8 cellular contexts compared by ENCODE assay signal in genomic region chr20:38748097-38748862, GRCh38. TPM values are rescaled to one million over a fixed set of nuclear protein-coding genes. Genes with fewer than 3 reads are reported as not detected.
DNase-seq lines count a peak whose midpoint lies in the region; ATAC-seq and TF ChIP-seq lines count a peak whose summit lies in the region.

Gene ACTR5, plus strand, starts transcription at chr20:38748460. Its CDS starts 19 bp downstream, at chr20:38748479.

- peaks cover 12% of the 10 kb centered on the region for H3K36me3 ChIP-seq in CD4-positive, alpha-beta memory T cell (ENCODE audit: insufficient read depth, low read length)

- peaks cover 14 to 23% (median 19%) of the 10 kb centered on the region in 4 donors for H3K4me1 Mint-ChIP-seq in CD4-positive, alpha-beta memory T cell
- peaks cover 26% of the 10 kb centered on the region for H3K4me1 Mint-ChIP-seq in activated CD4-positive, alpha-beta memory T cell treated with anti-CD3 and anti-CD28 coated beads for 36 hours (ENCODE audit: low read depth)

- peak within 1 kb of the TSS; percentile 71 to 92 for H3K4me3 ChIP-seq in CD4-positive, alpha-beta memory T cell (ENCODE audit: low read length in 2 of 2)
- peak within 1 kb of the TSS; percentile 85 for H3K4me3 ChIP-seq in lower leg skin (ENCODE audit: low read depth, poor library complexity, severe bottlenecking)

- DNase-seq in CD4-positive, alpha-beta memory T cell: peak; percentile 96 to 100 (median 97)
- DNase-seq in HK-2 (ENCODE audit: unreplicated experiment): peak; percentile 98
- DNase-seq in NCI-H82 (lab: John Stamatoyannopoulos, UW): peak; percentile 96
- peak; percentile 97 for DNase-seq in activated CD4-positive, alpha-beta memory T cell treated with anti-CD3 and anti-CD28 coated beads for 36 hours
- DNase-seq in dermis microvascular lymphatic vessel endothelial cell (ENCODE audit: low read depth in 2 of 2): peak; percentile 67 to 89
- DNase-seq in lower leg skin (ENCODE audit: low spot score in 2 of 2): peak; percentile 88 to 99
- DNase-seq in stimulated activated CD4-positive, alpha-beta T cell treated with anti-CD3 and anti-CD28 coated beads, Interleukin-4, amount 100 ng/mL, for 24 hours: peak; percentile 97

- H3K4me3 Mint-ChIP-seq in CD4-positive, alpha-beta memory T cell: peak within 1 kb of the TSS; percentile 97 to 99 (median 98)
- H3K4me3 Mint-ChIP-seq in activated CD4-positive, alpha-beta memory T cell treated with anti-CD3 and anti-CD28 coated beads for 36 hours: peak within 1 kb of the TSS; percentile 91

- H3K9me3 Mint-ChIP-seq in CD4-positive, alpha-beta memory T cell: no peaks in the 10 kb centered on the region
- no peaks in the 10 kb centered on the region for H3K9me3 Mint-ChIP-seq in activated CD4-positive, alpha-beta memory T cell treated with anti-CD3 and anti-CD28 coated beads for 36 hours

- H3K9me3 ChIP-seq in CD4-positive, alpha-beta memory T cell (ENCODE audit: control insufficient read depth in 1 of 2, low read length in 2 of 2): no peaks in the 10 kb centered on the region

- no peaks in the 10 kb centered on the region for H3K27me3 ChIP-seq in CD4-positive, alpha-beta memory T cell (ENCODE audit: insufficient read depth, low read length)

- POLR2A ChIA-PET in CD4-positive, alpha-beta memory T cell (lab: Charles Lee; ENCODE audit: partially characterized antibody): interaction anchor here (0.5 to 2.7 kb wide), 11 partner anchors 9 to 214 kb away, joined by 3 to 24 read pairs (median 4); partner anchors contain the start of genes DHX35 and PPP1R16B
- POLR2A ChIA-PET in activated CD4-positive, alpha-beta memory T cell treated with anti-CD3 and anti-CD28 coated beads for 36 hours (lab: Charles Lee): interaction anchor here (1.0 to 2.0 kb wide), 7 partner anchors 57 to 178 kb away, joined by 3 to 6 read pairs (median 5); partner anchors contain the start of gene PPP1R16B

- peaks cover 6% of the 10 kb centered on the region in 2 donors for H3K27me3 Mint-ChIP-seq in CD4-positive, alpha-beta memory T cell
- peaks cover 5% of the 10 kb centered on the region for H3K27me3 Mint-ChIP-seq in activated CD4-positive, alpha-beta memory T cell treated with anti-CD3 and anti-CD28 coated beads for 36 hours

- peaks cover 14 to 31% of the 10 kb centered on the region in 2 donors for H3K36me3 Mint-ChIP-seq in CD4-positive, alpha-beta memory T cell
- peaks cover 12% of the 10 kb centered on the region for H3K36me3 Mint-ChIP-seq in activated CD4-positive, alpha-beta memory T cell treated with anti-CD3 and anti-CD28 coated beads for 36 hours

- TF ChIP-seq POLR2A in lower leg skin (IDR thresholded peaks at IDR 0.05): no peak

- intact Hi-C loops in CD4-positive, alpha-beta memory T cell (cut with micrococcal nuclease): loop anchor here (1.0 to 2.0 kb wide), 6 partner anchors 17 to 276 kb away; partner anchors contain the start of genes DHX35, FAM83D, PPP1R16B and RALGAPB
- intact Hi-C loops in activated CD4-positive, alpha-beta memory T cell treated with anti-CD3 and anti-CD28 coated beads for 36 hours (cut with micrococcal nuclease): loop anchor here (1.0 to 5.0 kb wide), 5 partner anchors 17 to 145 kb away; partner anchors contain the start of gene PPP1R16B
- intact Hi-C loops in lower leg skin (cut with DNase I; ENCODE audit: low total_unique reads): loop anchor here (5.0 kb wide), 1 partner anchor 101 kb away; no protein-coding TSS in a partner anchor

- peak within 1 kb of the TSS; percentile 98 to 100 (median 100) for H3K27ac Mint-ChIP-seq in CD4-positive, alpha-beta memory T cell
- H3K27ac Mint-ChIP-seq in activated CD4-positive, alpha-beta memory T cell treated with anti-CD3 and anti-CD28 coated beads for 36 hours: peak within 1 kb of the TSS; percentile 92

- no peak for TF ChIP-seq CTCF in lower leg skin (IDR thresholded peaks at IDR 0.05)

- ATAC-seq in GM19463 (IDR thresholded peaks at IDR 0.05; ENCODE audit: unreplicated experiment): peak; percentile 87

- peaks cover 21% of the 10 kb centered on the region for H3K4me1 ChIP-seq in CD4-positive, alpha-beta memory T cell (ENCODE audit: insufficient read depth, low read length)

- 1% methylated on average over 50 to 56 of the region's 84 CpGs for WGBS in lower leg skin, 2 donors

- H3K27ac ChIP-seq in CD4-positive, alpha-beta memory T cell (ENCODE audit: low read depth, low read length): peak within 1 kb of the TSS; percentile 88

- CTCF ChIA-PET in CD4-positive, alpha-beta memory T cell (lab: Charles Lee; ENCODE audit: partially characterized antibody): interaction anchor here (0.8 to 6.3 kb wide), 6 partner anchors 9 to 102 kb away, joined by 3 to 103 read pairs (median 4); no protein-coding TSS in a partner anchor
- CTCF ChIA-PET in activated CD4-positive, alpha-beta memory T cell treated with anti-CD3 and anti-CD28 coated beads for 36 hours (lab: Charles Lee): interaction anchor here (1.0 to 7.4 kb wide), 8 partner anchors 17 to 145 kb away, joined by 3 to 85 read pairs (median 5); no protein-coding TSS in a partner anchor

RNA-seq across cellular contexts. Expression of gene ACTR5, which starts in this region (rescaled TPM):
- total RNA-seq in CD4-positive, alpha-beta memory T cell: 10 to 100 TPM; 16.9 to 17.4 TPM
- 10 to 100 TPM in 1 of 2 donors, 1 to 10 TPM in 1; 8.7 to 10.5 TPM for polyA plus RNA-seq in CD4-positive, alpha-beta memory T cell
- 10 to 100 TPM; 11.0 TPM for total RNA-seq in activated CD4-positive, alpha-beta memory T cell treated with anti-CD3 and anti-CD28 coated beads for 36 hours
- total RNA-seq in dermis microvascular lymphatic vessel endothelial cell (6.9 and 7.3 TPM in 2 replicates), lower leg skin (10 to 100 TPM in 3 of 4 donors, 1 to 10 TPM in 1; 7.3 to 11.7 (median 10.8) TPM)

Comparison
In these comparisons a context has a peak if more than half of its experiments do, and no peak if none do; other contexts are left out.
1. Peak in every context shown above with its lines: DNase-seq, ATAC-seq, H3K4me3 ChIP-seq and H3K27ac ChIP-seq.